In genomic region chr2:177873915-177874314, GRCh38 we compare ENCODE assay signal across 29 cellular contexts.
"Had no signal": no experiment of that assay in that cellular context is flagged by ENCODE, and none has a peak within 500 bp of the region (broad histone marks: within the 10 kb centered on the region; RNA-seq: fewer than 3 reads in every experiment).

No MANE protein-coding gene starts in this region.

- FAIRE-seq: urothelium cell line had no signal

- H3K9ac ChIP-seq: neural progenitor cell, parathyroid adenoma had no signal

- H3K36me3 ChIP-seq: neural progenitor cell, ovary, stomach, thoracic aorta, thyroid gland, tibial nerve, upper lobe of left lung, vagina had no signal

- H3K9me3 Mint-ChIP-seq: naive thymus-derived CD4-positive, alpha-beta T cell; natural killer cell; nephron; neural progenitor cell; stimulated activated effector memory CD8-positive, alpha-beta T cell treated with anti-CD3 and anti-CD28 coated beads, Interleukin-12 subunit alpha, Interleukin-12 subunit beta, amount 100 ng/mL, for 72 hours; stimulated activated naive B cell treated with anti-CD40 and anti-IgM and Interleukin-4, amounts not matched to agents 10 μg/mL and 1 μg/mL and 100 μg/mL, for 72 hours; stimulated activated naive CD8-positive, alpha-beta T cell treated with anti-CD3 and anti-CD28 coated beads, Interleukin-15, Interleukin-2, amounts not matched to agents 100 ng/mL and 50 ng/mL, for 24 hours had no signal

- H2AFZ ChIP-seq: neural progenitor cell, parathyroid adenoma had no signal

- DNase-seq: naive thymus-derived CD4-positive, alpha-beta T cell; natural killer cell; occipital lobe; ovary; posterior cingulate gyrus; psoas muscle; right cardiac atrium; stimulated activated CD4-positive, alpha-beta T cell treated with anti-CD3 and anti-CD28 coated beads, Interleukin-15, amount 100 ng/mL, for 24 hours; stimulated activated CD4-positive, alpha-beta T cell treated with anti-CD3 and anti-CD28 coated beads, Interleukin-2, amount 100 ng/mL, for 24 hours; stimulated activated CD4-positive, alpha-beta T cell treated with anti-CD3 and anti-CD28 coated beads, Interleukin-2, amount 100 ng/mL, for 48 hours; stimulated activated CD4-positive, alpha-beta T cell treated with anti-CD3 and anti-CD28 coated beads, Interleukin-4, amount 100 ng/mL, for 24 hours; stimulated activated naive B cell treated with anti-CD40 and anti-IgM and Interleukin-4, amounts not matched to agents 10 μg/mL and 1 μg/mL and 100 μg/mL, for 72 hours; stimulated activated naive CD4-positive, alpha-beta T cell treated with Interleukin-2 at 50 U/mL for 16 hours; stomach; thyroid gland; trophoblast cell; upper lobe of left lung had no signal

- H3K9me3 ChIP-seq: ovary, psoas muscle, stomach, thoracic aorta, thyroid gland, tibial nerve, upper lobe of left lung, vagina had no signal

- H3K27ac Mint-ChIP-seq: naive thymus-derived CD4-positive, alpha-beta T cell; natural killer cell; neural progenitor cell; progenitor cell of endocrine pancreas; stimulated activated effector memory CD8-positive, alpha-beta T cell treated with anti-CD3 and anti-CD28 coated beads, Interleukin-12 subunit alpha, Interleukin-12 subunit beta, amount 100 ng/mL, for 72 hours; stimulated activated naive B cell treated with anti-CD40 and anti-IgM and Interleukin-4, amounts not matched to agents 10 μg/mL and 1 μg/mL and 100 μg/mL, for 72 hours; stimulated activated naive CD8-positive, alpha-beta T cell treated with anti-CD3 and anti-CD28 coated beads, Interleukin-15, Interleukin-2, amounts not matched to agents 100 ng/mL and 50 ng/mL, for 24 hours had no signal

- H3K27ac ChIP-seq: neural progenitor cell, ovary, parathyroid adenoma, psoas muscle, skin epidermis, stomach, thoracic aorta, thyroid gland, tibial nerve, upper lobe of left lung, vagina had no signal

- H3K27me3 Mint-ChIP-seq: progenitor cell of endocrine pancreas had no signal

- H3K4me2 ChIP-seq: neural progenitor cell had no signal

- H3K36me3 Mint-ChIP-seq: naive thymus-derived CD4-positive, alpha-beta T cell; natural killer cell; neural progenitor cell; stimulated activated effector memory CD8-positive, alpha-beta T cell treated with anti-CD3 and anti-CD28 coated beads, Interleukin-12 subunit alpha, Interleukin-12 subunit beta, amount 100 ng/mL, for 72 hours; stimulated activated naive B cell treated with anti-CD40 and anti-IgM and Interleukin-4, amounts not matched to agents 10 μg/mL and 1 μg/mL and 100 μg/mL, for 72 hours had no signal

- H3K4me3 ChIP-seq: neural progenitor cell, ovary, psoas muscle, skin epidermis, stomach, thoracic aorta, thyroid gland, tibial nerve, upper lobe of left lung, vagina had no signal

- H3K27me3 ChIP-seq: ovary, stomach, thyroid gland, tibial nerve, upper lobe of left lung, vagina had no signal

- H3K4me1 Mint-ChIP-seq: naive thymus-derived CD4-positive, alpha-beta T cell; natural killer cell; stimulated activated effector memory CD8-positive, alpha-beta T cell treated with anti-CD3 and anti-CD28 coated beads, Interleukin-12 subunit alpha, Interleukin-12 subunit beta, amount 100 ng/mL, for 72 hours; stimulated activated naive B cell treated with anti-CD40 and anti-IgM and Interleukin-4, amounts not matched to agents 10 μg/mL and 1 μg/mL and 100 μg/mL, for 72 hours had no signal

- ATAC-seq: naive thymus-derived CD4-positive, alpha-beta T cell; natural killer cell; psoas muscle; right cardiac atrium; sciatic nerve; stimulated activated effector memory CD8-positive, alpha-beta T cell treated with anti-CD3 and anti-CD28 coated beads, Interleukin-12 subunit alpha, Interleukin-12 subunit beta, amount 100 ng/mL, for 72 hours; stimulated activated naive B cell treated with anti-CD40 and anti-IgM and Interleukin-4, amounts not matched to agents 10 μg/mL and 1 μg/mL and 100 μg/mL, for 72 hours had no signal

- H3K4me3 Mint-ChIP-seq: naive thymus-derived CD4-positive, alpha-beta T cell; natural killer cell; nephron; neural progenitor cell; stimulated activated effector memory CD8-positive, alpha-beta T cell treated with anti-CD3 and anti-CD28 coated beads, Interleukin-12 subunit alpha, Interleukin-12 subunit beta, amount 100 ng/mL, for 72 hours; stimulated activated naive B cell treated with anti-CD40 and anti-IgM and Interleukin-4, amounts not matched to agents 10 μg/mL and 1 μg/mL and 100 μg/mL, for 72 hours; stimulated activated naive CD8-positive, alpha-beta T cell treated with anti-CD3 and anti-CD28 coated beads, Interleukin-15, Interleukin-2, amounts not matched to agents 100 ng/mL and 50 ng/mL, for 24 hours had no signal

- H3K4me1 ChIP-seq: neural progenitor cell, stomach, upper lobe of left lung, vagina had no signal
